In the genomic region with DNA sequence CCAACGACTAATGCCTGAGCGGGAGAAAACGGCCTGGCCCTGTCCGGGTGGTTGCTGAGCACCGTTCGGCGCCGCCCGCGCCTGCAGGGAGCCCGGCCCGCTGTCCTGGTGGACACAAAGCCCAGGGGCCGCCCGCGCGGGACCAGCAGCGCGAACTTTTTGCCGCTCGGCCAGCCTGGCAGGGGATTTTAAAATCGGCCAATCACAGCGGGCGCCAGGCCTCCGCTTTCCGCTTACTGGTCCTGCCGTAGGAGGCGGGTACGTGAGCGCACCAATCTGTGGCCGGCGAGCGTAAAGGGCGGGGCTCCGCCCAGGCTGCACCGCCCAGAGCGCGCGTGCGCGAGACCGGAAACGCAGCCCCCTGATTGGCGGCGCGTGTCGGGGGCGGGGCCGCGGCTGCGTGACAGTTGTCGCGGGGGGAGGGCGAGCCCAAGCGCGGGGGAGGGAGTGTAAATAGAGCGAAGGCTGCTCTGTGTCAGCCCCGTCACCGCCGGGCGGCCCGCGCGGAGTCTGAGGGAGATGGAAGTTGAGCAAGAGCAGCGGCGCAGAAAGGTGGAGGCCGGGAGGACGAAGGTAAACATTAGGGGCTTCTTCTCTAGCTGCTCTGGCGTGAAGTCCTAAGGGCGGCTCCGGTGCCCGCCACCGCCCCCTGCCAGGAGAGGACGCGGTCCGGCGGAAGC, we compare ENCODE assay signal across 8 cellular contexts. TPM values are rescaled to one million over a fixed set of nuclear protein-coding genes. Genes with fewer than 3 reads are reported as not detected.
DNase-seq lines count a peak whose midpoint lies in the region; ATAC-seq and TF ChIP-seq lines count a peak whose summit lies in the region.

A gene (minus strand): TSS at position 161 of the 680 bp plus-strand sequence. CDS start 1,132 bp downstream, outside the sequence.
A gene with protein sequence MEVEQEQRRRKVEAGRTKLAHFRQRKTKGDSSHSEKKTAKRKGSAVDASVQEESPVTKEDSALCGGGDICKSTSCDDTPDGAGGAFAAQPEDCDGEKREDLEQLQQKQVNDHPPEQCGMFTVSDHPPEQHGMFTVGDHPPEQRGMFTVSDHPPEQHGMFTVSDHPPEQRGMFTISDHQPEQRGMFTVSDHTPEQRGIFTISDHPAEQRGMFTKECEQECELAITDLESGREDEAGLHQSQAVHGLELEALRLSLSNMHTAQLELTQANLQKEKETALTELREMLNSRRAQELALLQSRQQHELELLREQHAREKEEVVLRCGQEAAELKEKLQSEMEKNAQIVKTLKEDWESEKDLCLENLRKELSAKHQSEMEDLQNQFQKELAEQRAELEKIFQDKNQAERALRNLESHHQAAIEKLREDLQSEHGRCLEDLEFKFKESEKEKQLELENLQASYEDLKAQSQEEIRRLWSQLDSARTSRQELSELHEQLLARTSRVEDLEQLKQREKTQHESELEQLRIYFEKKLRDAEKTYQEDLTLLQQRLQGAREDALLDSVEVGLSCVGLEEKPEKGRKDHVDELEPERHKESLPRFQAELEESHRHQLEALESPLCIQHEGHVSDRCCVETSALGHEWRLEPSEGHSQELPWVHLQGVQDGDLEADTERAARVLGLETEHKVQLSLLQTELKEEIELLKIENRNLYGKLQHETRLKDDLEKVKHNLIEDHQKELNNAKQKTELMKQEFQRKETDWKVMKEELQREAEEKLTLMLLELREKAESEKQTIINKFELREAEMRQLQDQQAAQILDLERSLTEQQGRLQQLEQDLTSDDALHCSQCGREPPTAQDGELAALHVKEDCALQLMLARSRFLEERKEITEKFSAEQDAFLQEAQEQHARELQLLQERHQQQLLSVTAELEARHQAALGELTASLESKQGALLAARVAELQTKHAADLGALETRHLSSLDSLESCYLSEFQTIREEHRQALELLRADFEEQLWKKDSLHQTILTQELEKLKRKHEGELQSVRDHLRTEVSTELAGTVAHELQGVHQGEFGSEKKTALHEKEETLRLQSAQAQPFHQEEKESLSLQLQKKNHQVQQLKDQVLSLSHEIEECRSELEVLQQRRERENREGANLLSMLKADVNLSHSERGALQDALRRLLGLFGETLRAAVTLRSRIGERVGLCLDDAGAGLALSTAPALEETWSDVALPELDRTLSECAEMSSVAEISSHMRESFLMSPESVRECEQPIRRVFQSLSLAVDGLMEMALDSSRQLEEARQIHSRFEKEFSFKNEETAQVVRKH (N-terminal part only) (plus strand): TSS at position 447 of the 680 bp plus-strand sequence. CDS start 73 bp downstream, at position 520.

- POLR2A ChIA-PET in GM10248 (lab: Yijun Ruan, JAX): no interaction called here

- peak within 1 kb of the TSS; percentile 95 for H3K27ac ChIP-seq in temporal lobe (ENCODE audit: low read depth, low read length)

- DNase-seq in GM10248 (ENCODE audit: extremely low spot score): peak; percentile 98
- peak; percentile 98 for DNase-seq in NCI-H1092 treated with DMSO at 0.1 percent for 48 hours (lab: John Stamatoyannopoulos, UW)
- DNase-seq in activated naive CD4-positive, alpha-beta T cell treated with anti-CD3 and anti-CD28 coated beads, Interleukin-2, amount 50 U/mL, for 16 hours: peak; percentile 98
- DNase-seq in glomerular visceral epithelial cell (ENCODE audit: extremely low spot score): peak; percentile 99
- peak; percentile 96 for DNase-seq in occipital lobe (lab: John Stamatoyannopoulos, UW)

- CTCF ChIA-PET in GM10248 (lab: Yijun Ruan, JAX): interaction anchor here (1.4 kb wide), 1 partner anchor 40 kb away, joined by 3 read pairs; no protein-coding TSS in a partner anchor

- ATAC-seq in HG02623 (IDR thresholded peaks at IDR 0.05; ENCODE audit: unreplicated experiment) (peak; percentile 83), SK-N-SH treated with all-trans-retinoic acid at 6 μM for 48 hours (peak; percentile 87)

- no peak for TF ChIP-seq CTCF in GM10248 (IDR thresholded peaks at IDR 0.05; ENCODE audit: control extremely low read depth, extremely low read depth, low read depth, missing control alignments)

TF ChIP-seq in SK-N-SH treated with all-trans-retinoic acid at 6 μM for 48 hours, 23 proteins besides CTCF, POLR2A, EP300 and RAD21:
- no peak for TF ChIP-seq ZFP30 (CRISPR knock-in tag; IDR thresholded peaks at IDR 0.05)
- TF ChIP-seq PPARA (CRISPR knock-in tag; IDR thresholded peaks at IDR 0.05; ENCODE audit: borderline replicate concordance): no peak
- no peak for TF ChIP-seq ZNF70 (CRISPR knock-in tag; IDR thresholded peaks at IDR 0.05)
- TF ChIP-seq SNAI2 (CRISPR knock-in tag; IDR thresholded peaks at IDR 0.05): no peak
- TF ChIP-seq GLIS3 (CRISPR knock-in tag; IDR thresholded peaks at IDR 0.05): no peak
- no peak for TF ChIP-seq ZC3H10 (CRISPR knock-in tag; IDR thresholded peaks at IDR 0.05)
- TF ChIP-seq ZNF8 (CRISPR knock-in tag; IDR thresholded peaks at IDR 0.05): no peak
- TF ChIP-seq, protein P1, sequence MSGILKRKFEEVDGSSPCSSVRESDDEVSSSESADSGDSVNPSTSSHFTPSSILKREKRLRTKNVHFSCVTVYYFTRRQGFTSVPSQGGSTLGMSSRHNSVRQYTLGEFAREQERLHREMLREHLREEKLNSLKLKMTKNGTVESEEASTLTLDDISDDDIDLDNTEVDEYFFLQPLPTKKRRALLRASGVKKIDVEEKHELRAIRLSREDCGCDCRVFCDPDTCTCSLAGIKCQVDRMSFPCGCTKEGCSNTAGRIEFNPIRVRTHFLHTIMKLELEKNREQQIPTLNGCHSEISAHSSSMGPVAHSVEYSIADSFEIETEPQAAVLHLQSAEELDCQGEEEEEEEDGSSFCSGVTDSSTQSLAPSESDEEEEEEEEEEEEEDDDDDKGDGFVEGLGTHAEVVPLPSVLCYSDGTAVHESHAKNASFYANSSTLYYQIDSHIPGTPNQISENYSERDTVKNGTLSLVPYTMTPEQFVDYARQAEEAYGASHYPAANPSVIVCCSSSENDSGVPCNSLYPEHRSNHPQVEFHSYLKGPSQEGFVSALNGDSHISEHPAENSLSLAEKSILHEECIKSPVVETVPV (CRISPR knock-in tag; IDR thresholded peaks at IDR 0.05): no peak
- TF ChIP-seq OSR1 (CRISPR knock-in tag; IDR thresholded peaks at IDR 0.05): no peak
- no peak for TF ChIP-seq ZFP3 (CRISPR knock-in tag; IDR thresholded peaks at IDR 0.05)
- TF ChIP-seq, protein P2, sequence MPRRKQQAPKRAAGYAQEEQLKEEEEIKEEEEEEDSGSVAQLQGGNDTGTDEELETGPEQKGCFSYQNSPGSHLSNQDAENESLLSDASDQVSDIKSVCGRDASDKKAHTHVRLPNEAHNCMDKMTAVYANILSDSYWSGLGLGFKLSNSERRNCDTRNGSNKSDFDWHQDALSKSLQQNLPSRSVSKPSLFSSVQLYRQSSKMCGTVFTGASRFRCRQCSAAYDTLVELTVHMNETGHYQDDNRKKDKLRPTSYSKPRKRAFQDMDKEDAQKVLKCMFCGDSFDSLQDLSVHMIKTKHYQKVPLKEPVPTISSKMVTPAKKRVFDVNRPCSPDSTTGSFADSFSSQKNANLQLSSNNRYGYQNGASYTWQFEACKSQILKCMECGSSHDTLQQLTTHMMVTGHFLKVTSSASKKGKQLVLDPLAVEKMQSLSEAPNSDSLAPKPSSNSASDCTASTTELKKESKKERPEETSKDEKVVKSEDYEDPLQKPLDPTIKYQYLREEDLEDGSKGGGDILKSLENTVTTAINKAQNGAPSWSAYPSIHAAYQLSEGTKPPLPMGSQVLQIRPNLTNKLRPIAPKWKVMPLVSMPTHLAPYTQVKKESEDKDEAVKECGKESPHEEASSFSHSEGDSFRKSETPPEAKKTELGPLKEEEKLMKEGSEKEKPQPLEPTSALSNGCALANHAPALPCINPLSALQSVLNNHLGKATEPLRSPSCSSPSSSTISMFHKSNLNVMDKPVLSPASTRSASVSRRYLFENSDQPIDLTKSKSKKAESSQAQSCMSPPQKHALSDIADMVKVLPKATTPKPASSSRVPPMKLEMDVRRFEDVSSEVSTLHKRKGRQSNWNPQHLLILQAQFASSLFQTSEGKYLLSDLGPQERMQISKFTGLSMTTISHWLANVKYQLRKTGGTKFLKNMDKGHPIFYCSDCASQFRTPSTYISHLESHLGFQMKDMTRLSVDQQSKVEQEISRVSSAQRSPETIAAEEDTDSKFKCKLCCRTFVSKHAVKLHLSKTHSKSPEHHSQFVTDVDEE (CRISPR knock-in tag; IDR thresholded peaks at IDR 0.05): no peak
- TF ChIP-seq ARNTL (CRISPR knock-in tag; IDR thresholded peaks at IDR 0.05; ENCODE audit: borderline replicate concordance, low read depth): no peak

RNA-seq across cellular contexts. Expression of the first gene that starts in this region (rescaled TPM):
- total RNA-seq in occipital lobe: 3.0 TPM
- 2.2 TPM for total RNA-seq in temporal lobe

RNA-seq across cellular contexts. Expression of the second gene that starts in this region (rescaled TPM):
- total RNA-seq in occipital lobe: 18.4 TPM
- 16.0 TPM for total RNA-seq in temporal lobe

Comparison
In these comparisons a context has a peak if more than half of its experiments do, and no peak if none do; other contexts are left out.
1. Peak in every context shown above with its lines: DNase-seq, ATAC-seq and H3K27ac ChIP-seq.